ENCODE assay signal across 24 cellular contexts in genomic region chr9:86061972-86062739, GRCh38.
"Had no signal": no experiment of that assay in that cellular context is flagged by ENCODE, and none has a peak within 500 bp of the region (broad histone marks: within the 10 kb centered on the region; RNA-seq: fewer than 3 reads in every experiment).

No MANE protein-coding gene starts in this region.

- H3K4me3 Mint-ChIP-seq: activated CD8-positive, alpha-beta T cell treated with anti-CD3 and anti-CD28 coated beads, Interleukin-2, amount 10 ng/mL, durations not matched to agents 7 days and 5 days; activated naive CD4-positive, alpha-beta T cell treated with anti-CD3 and anti-CD28 coated beads, Interleukin-2, amount 50 U/mL, for 24 hours; memory B cell; naive B cell; T-helper 2 cell treated with Interferon-gamma antibody and Interleukin-4, amounts not matched to agents 5 μg/mL and 100 μg/mL, for 36 hours had no signal

- H3K4me1 ChIP-seq: ascending aorta, breast epithelium, heart right ventricle, sigmoid colon, upper lobe of right lung had no signal

- H3K27ac Mint-ChIP-seq: activated CD8-positive, alpha-beta T cell treated with anti-CD3 and anti-CD28 coated beads, Interleukin-2, amount 10 ng/mL, durations not matched to agents 7 days and 5 days; activated naive CD4-positive, alpha-beta T cell treated with anti-CD3 and anti-CD28 coated beads, Interleukin-2, amount 50 U/mL, for 24 hours; memory B cell; T-helper 2 cell treated with Interferon-gamma antibody and Interleukin-4, amounts not matched to agents 5 μg/mL and 100 μg/mL, for 36 hours had no signal

- H3K4me1 Mint-ChIP-seq: activated naive CD4-positive, alpha-beta T cell treated with anti-CD3 and anti-CD28 coated beads, Interleukin-2, amount 50 U/mL, for 24 hours; memory B cell had no signal

- H3K27ac ChIP-seq: ascending aorta, breast epithelium, coronary artery, heart right ventricle, sigmoid colon, thoracic aorta, upper lobe of right lung, VCaP had no signal

- DNase-seq: activated CD4-positive, alpha-beta T cell treated with anti-CD3 and anti-CD28 coated beads, Interleukin-2, amount 50 U/mL, for 1 hour; activated CD4-positive, CD25-positive, alpha-beta regulatory T cell treated with anti-CD3 and anti-CD28 coated beads, Interleukin-2, amount 50 U/mL, for 72 hours; activated CD8-positive, alpha-beta T cell treated with anti-CD3 and anti-CD28 coated beads, Interleukin-2, amount 10 ng/mL, durations not matched to agents 7 days and 5 days; activated gamma-delta T cell treated with Interleukin-2 at 50 U/mL for 16 hours; activated T-cell treated with anti-CD3 and anti-CD28 coated beads, Interleukin-2, amount 50 U/mL, for 1 hour; heart right ventricle; islet precursor cell; left cardiac atrium; naive B cell; retina; sigmoid colon; stimulated activated CD4-positive, alpha-beta T cell treated with anti-CD3 and anti-CD28 coated beads, Interleukin-2, amount 100 ng/mL, for 48 hours; stimulated activated CD8-positive, alpha-beta memory T cell treated with anti-CD3 and anti-CD28 coated beads, Interleukin-4, amount 100 ng/mL, for 48 hours; stimulated activated naive CD4-positive, alpha-beta T cell treated with Interleukin-2 at 50 U/mL for 16 hours; upper lobe of right lung had no signal

- H3K27me3 ChIP-seq: ascending aorta, breast epithelium, heart right ventricle, sigmoid colon, upper lobe of right lung had no signal

- ATAC-seq: activated CD8-positive, alpha-beta T cell treated with anti-CD3 and anti-CD28 coated beads, Interleukin-2, amount 10 ng/mL, durations not matched to agents 7 days and 5 days; heart right ventricle; left cardiac atrium had no signal

- H3K9me3 ChIP-seq: ascending aorta, breast epithelium, heart right ventricle, sigmoid colon, thoracic aorta, upper lobe of right lung had no signal

- H3K36me3 Mint-ChIP-seq: activated naive CD4-positive, alpha-beta T cell treated with anti-CD3 and anti-CD28 coated beads, Interleukin-2, amount 50 U/mL, for 24 hours; memory B cell; naive B cell had no signal

- H3K9me3 Mint-ChIP-seq: activated naive CD4-positive, alpha-beta T cell treated with anti-CD3 and anti-CD28 coated beads, Interleukin-2, amount 50 U/mL, for 24 hours; memory B cell; T-helper 2 cell treated with Interferon-gamma antibody and Interleukin-4, amounts not matched to agents 5 μg/mL and 100 μg/mL, for 36 hours had no signal

- H3K4me3 ChIP-seq: ascending aorta, coronary artery, heart right ventricle, sigmoid colon, thoracic aorta had no signal

- H3K27me3 Mint-ChIP-seq: progenitor cell of endocrine pancreas had no signal

- H3K36me3 ChIP-seq: ascending aorta, breast epithelium, heart right ventricle, sigmoid colon, thoracic aorta, upper lobe of right lung had no signal
